Comparison of ENCODE assay signal across 28 cellular contexts in the genomic region with DNA sequence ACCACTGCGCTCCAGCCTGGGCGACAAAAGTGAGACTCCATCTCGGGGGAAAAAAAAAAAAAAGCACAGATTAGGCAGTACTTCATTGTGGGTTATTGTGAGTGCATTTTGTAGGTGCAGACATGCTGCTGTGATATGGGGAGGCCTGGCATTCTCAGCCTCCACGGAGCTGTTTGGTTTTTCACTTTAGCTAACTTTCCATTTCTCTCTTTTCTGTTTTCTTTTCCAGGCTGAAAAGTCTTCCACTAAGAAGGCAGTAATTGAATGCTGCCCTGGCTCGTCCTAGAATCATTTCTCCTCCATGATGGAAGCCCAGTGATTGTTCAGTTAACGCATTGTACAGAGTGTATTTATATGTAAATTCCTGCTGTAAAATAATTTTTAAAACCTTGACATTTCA. TPM values are rescaled to one million over a fixed set of nuclear protein-coding genes. Genes with fewer than 3 reads are reported as not detected.
"Had no signal": no experiment of that assay in that cellular context is flagged by ENCODE, and none has a peak within 500 bp of the region (broad histone marks: within the 10 kb centered on the region; RNA-seq: fewer than 3 reads in every experiment).

No MANE protein-coding gene starts in this region.

- ATAC-seq: HepG2, Right ventricle myocardium inferior, SK-N-SH treated with all-trans-retinoic acid at 6 μM for 48 hours had no signal

- DNase-seq: IMR-90, Karpas-422, KG1, MG63, NCI-H1092, NCI-H1105 treated with DMSO at 0.1 percent for 48 hours, NCI-H1417 treated with DMSO at 0.1 percent for 48 hours, NCI-H146, NCI-H1694 treated with DMSO at 0.1 percent for 48 hours, NCI-H1930, NCI-H2081, NCI-H2107, NCI-H2171, NCI-H226, NCI-H446, NCI-H510A, NCI-H524 treated with DMSO at 0.1 percent for 48 hours, NCI-H69, NCI-H774, PC-9, Peyer's patch, SHP77 treated with DMSO at 0.1 percent for 48 hours, SJCRH30 had no signal

RNA-seq across cellular contexts. Expression of gene WDR88, which starts 2.0 kb away (rescaled TPM):
- total RNA-seq: HepG2, HT1080, IMR-90, Peyer's patch, Right ventricle myocardium inferior, RPMI7951, SJCRH30 had no signal
